In genomic region chr20:39699331-39699730, GRCh38 we compare ENCODE assay signal across 24 cellular contexts.
DNase-seq lines count a peak whose midpoint lies in the region; ATAC-seq and TF ChIP-seq lines count a peak whose summit lies in the region.
"Had no signal": no experiment of that assay in that cellular context is flagged by ENCODE, and none has a peak within 500 bp of the region (broad histone marks: within the 10 kb centered on the region; RNA-seq: fewer than 3 reads in every experiment).

No MANE protein-coding gene starts in this region.

- ATAC-seq in Right ventricle myocardium superior (ENCODE audit: poor library complexity) (peak; percentile 36), right cardiac atrium (no peak)
- ATAC-seq: A549, GM12878, GM23338 had no signal

- intact Hi-C loops in Right ventricle myocardium superior (cut with DNase I), result no loop called here
- intact Hi-C loops in cardiac septum (cut with DNase I), result no loop called here
- intact Hi-C loops in left ventricle myocardium inferior (cut with micrococcal nuclease), result no loop called here
- intact Hi-C loops in right cardiac atrium (cut with DNase I), result no loop called here

- H3K27ac Mint-ChIP-seq in nephron, result peak overlapping the region; percentile 73 to 82 (median 82)
- H3K27ac Mint-ChIP-seq: CD14-positive monocyte; CD4-positive, alpha-beta T cell; CD8-positive, alpha-beta memory T cell; GM23338; HFFc6 had no signal

- peaks cover 23% of the 10 kb centered on the region for H3K4me1 Mint-ChIP-seq in nephron
- H3K4me1 Mint-ChIP-seq: CD14-positive monocyte; CD8-positive, alpha-beta memory T cell had no signal

- no peak overlapping the region for H3K4me3 Mint-ChIP-seq in nephron
- H3K4me3 Mint-ChIP-seq: CD14-positive monocyte; CD4-positive, alpha-beta T cell; CD8-positive, alpha-beta memory T cell; GM23338; HFFc6 had no signal

- H3K36me3 ChIP-seq in left ventricle myocardium inferior, result no peaks in the 10 kb centered on the region
- H3K36me3 ChIP-seq: BE2C; BLaER1 treated with 17β-estradiol and CSF1 and Interleukin-3, amounts not matched to agents 10 nM and 100 nM; HAP-1 had no signal

- peaks cover 10% of the 10 kb centered on the region for H3K4me1 ChIP-seq in left ventricle myocardium inferior
- no peaks in the 10 kb centered on the region for H3K4me1 ChIP-seq in right cardiac atrium (ENCODE audit: control insufficient read depth, insufficient read depth, low read length)
- H3K4me1 ChIP-seq: A549, BE2C, HAP-1 had no signal

- H3K27me3 Mint-ChIP-seq in nephron (ENCODE audit: low read depth), result no peaks in the 10 kb centered on the region
- H3K27me3 Mint-ChIP-seq: CD4-positive, alpha-beta T cell had no signal

- H3K27me3 ChIP-seq in left ventricle myocardium inferior (ENCODE audit: low read depth) (no peaks in the 10 kb centered on the region), right cardiac atrium (ENCODE audit: control insufficient read depth, insufficient read depth) (no peaks in the 10 kb centered on the region)
- H3K27me3 ChIP-seq: BE2C; BLaER1 treated with 17β-estradiol and CSF1 and Interleukin-3, amounts not matched to agents 10 nM and 100 nM had no signal

- DNase-seq in Right ventricle myocardium superior (no peak), cardiac septum (ENCODE audit: low spot score) (no peak), left ventricle myocardium inferior (no peak), right cardiac atrium (no peak), globus pallidus (ENCODE audit: low spot score) (no peak), SKM-1 (lab: John Stamatoyannopoulos, UW; ENCODE audit: unreplicated experiment) (no peak)
- DNase-seq: 8988T; ACHN; AML-193; BE2C; CD4-positive, alpha-beta T cell; CD8-positive, alpha-beta memory T cell; DMS 273 treated with DMSO at 0.1 percent for 48 hours; DMS79; EL; GDM1; HFFc6 had no signal

- 41% methylated on average over 1 of the region's 1 CpG for WGBS in right cardiac atrium

- TF ChIP-seq CTCF in left ventricle myocardium inferior (IDR thresholded peaks at IDR 0.05; ENCODE audit: borderline replicate concordance) (no peak), nephron (IDR thresholded peaks at IDR 0.05; ENCODE audit: unreplicated experiment in 3 of 3) (no peak)

- H3K9me3 Mint-ChIP-seq in nephron, result no peaks in the 10 kb centered on the region
- H3K9me3 Mint-ChIP-seq: CD4-positive, alpha-beta T cell; GM23338 had no signal

- H3K27ac ChIP-seq in left ventricle myocardium inferior (replicated peaks) (peak overlapping the region; percentile 54), right cardiac atrium (ENCODE audit: low read length) (no peak overlapping the region)
- H3K27ac ChIP-seq: A549; BLaER1 treated with 17β-estradiol and CSF1 and Interleukin-3, amounts not matched to agents 10 nM and 100 nM had no signal

- no peaks in the 10 kb centered on the region for H3K36me3 Mint-ChIP-seq in nephron (ENCODE audit: low read depth)
- H3K36me3 Mint-ChIP-seq: CD14-positive monocyte had no signal

- H3K4me3 ChIP-seq in left ventricle myocardium inferior (no peak overlapping the region), right cardiac atrium (ENCODE audit: low read length) (no peak overlapping the region)
- H3K4me3 ChIP-seq: A549; BLaER1 treated with 17β-estradiol and CSF1 and Interleukin-3, amounts not matched to agents 10 nM and 100 nM; GM12878; GM23338; HAP-1 had no signal

- H3K9me3 ChIP-seq in left ventricle myocardium inferior (replicated peaks), result no peaks in the 10 kb centered on the region
- no peaks in the 10 kb centered on the region for H3K9me3 ChIP-seq in right cardiac atrium (ENCODE audit: control insufficient read depth, low read length)
- H3K9me3 ChIP-seq: A549, BE2C, HAP-1 had no signal
